28 cellular contexts compared by ENCODE assay signal in the genomic region with DNA sequence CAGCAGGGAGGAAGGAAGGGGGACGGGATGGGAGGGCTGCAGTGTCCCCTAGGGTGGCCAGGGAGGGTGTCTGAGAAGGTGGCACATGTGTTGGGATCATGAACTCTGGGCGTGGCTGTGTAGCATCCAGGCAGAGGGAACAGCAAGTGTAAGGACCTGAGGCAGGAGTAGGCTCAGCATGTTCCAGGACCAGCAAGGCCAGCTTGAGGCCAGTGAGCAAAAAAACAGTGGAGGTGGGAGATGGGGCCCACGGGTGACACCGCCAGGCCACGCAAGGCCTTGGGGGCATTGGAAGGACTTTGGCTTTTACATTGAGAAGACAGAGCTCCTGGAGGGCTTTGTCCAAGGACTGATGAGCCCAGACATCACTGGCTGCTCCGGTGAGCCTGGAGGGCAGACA. TPM values are rescaled to one million over a fixed set of nuclear protein-coding genes. Genes with fewer than 3 reads are reported as not detected.
"Had no signal": no experiment of that assay in that cellular context is flagged by ENCODE, and none has a peak within 500 bp of the region (broad histone marks: within the 10 kb centered on the region; RNA-seq: fewer than 3 reads in every experiment).

No MANE protein-coding gene starts in this region.

- DNase-seq: activated B cell treated with CpG ODN at 0.5 μM for 24 hours; activated CD4-positive, alpha-beta memory T cell treated with anti-CD3 and anti-CD28 coated beads for 36 hours; activated CD4-positive, alpha-beta T cell treated with anti-CD3 and anti-CD28 coated beads for 4 hours; activated CD4-positive, alpha-beta T cell treated with anti-CD3 and anti-CD28 coated beads, Interleukin-2, amount 10 ng/mL, durations not matched to agents 24 days and 14 days; activated CD4-positive, alpha-beta T cell treated with anti-CD3 and anti-CD28 coated beads, Interleukin-2, amount 50 U/mL, for 1 hour; activated CD4-positive, alpha-beta T cell treated with anti-CD3 and anti-CD28 coated beads, Interleukin-2, amount 50 U/mL, for 4 hours; activated CD4-positive, CD25-positive, alpha-beta regulatory T cell treated with anti-CD3 and anti-CD28 coated beads, Interleukin-2, amount 50 U/mL, for 72 hours; activated CD8-positive, alpha-beta memory T cell treated with anti-CD3 and anti-CD28 coated beads, Interleukin-2, amount 50 U/mL, for 4 hours; activated CD8-positive, alpha-beta T cell treated with anti-CD3 and anti-CD28 coated beads for 36 hours; activated effector memory CD4-positive, alpha-beta T cell treated with Interleukin-2 at 50 U/mL for 16 hours; activated gamma-delta T cell; activated naive CD4-positive, alpha-beta T cell treated with anti-CD3 and anti-CD28 coated beads, Interleukin-2, amount 10 ng/mL, durations not matched to agents 7 days and 5 days; activated naive CD4-positive, alpha-beta T cell treated with Interleukin-2 at 50 U/mL for 16 hours; activated naive CD8-positive, alpha-beta T cell treated with anti-CD3 and anti-CD28 coated beads, Interleukin-2, amount 10 ng/mL, durations not matched to agents 7 days and 5 days; activated naive CD8-positive, alpha-beta T cell treated with anti-CD3 and anti-CD28 coated beads, Interleukin-2, amount 50 U/mL, for 24 hours; activated T-cell treated with anti-CD3 and anti-CD28 coated beads, Interleukin-2, amount 50 U/mL, for 24 hours; activated T-cell treated with anti-CD3 and anti-CD28 coated beads, Interleukin-2, amount 50 U/mL, for 48 hours; amygdala; anterior cingulate cortex; caudate nucleus; cerebellar nuclear complex; T-helper 1 cell; T-helper 2 cell; T-helper 9 cell had no signal

- H3K27ac ChIP-seq: ascending aorta, cardiac muscle cell, VCaP had no signal

- ATAC-seq: activated CD8-positive, alpha-beta T cell treated with anti-CD3 and anti-CD28 coated beads for 36 hours; activated naive CD8-positive, alpha-beta T cell treated with anti-CD3 and anti-CD28 coated beads, Interleukin-2, amount 50 U/mL, for 24 hours had no signal

- H3K36me3 ChIP-seq: ascending aorta, cardiac muscle cell had no signal

- H3K4me3 ChIP-seq: ascending aorta, cardiac muscle cell had no signal

- H3K27me3 ChIP-seq: ascending aorta had no signal

- H3K9me3 ChIP-seq: ascending aorta had no signal

- H3K4me1 ChIP-seq: ascending aorta had no signal

RNA-seq across cellular contexts. Expression of a gene that starts 52.8 kb away (rescaled TPM):
- total RNA-seq: ascending aorta, bronchial epithelial cell had no signal
